In genomic region chr16:23389201-23389600, GRCh38 we compare ENCODE assay signal across 2 cellular contexts.
TF ChIP-seq lines count a peak whose summit lies in the region.

No MANE protein-coding gene starts in this region.

TF ChIP-seq in HEK293, 187 proteins besides CTCF, POLR2A, EP300 and RAD21 (continued from another document):
- TF ChIP-seq, protein P1, sequence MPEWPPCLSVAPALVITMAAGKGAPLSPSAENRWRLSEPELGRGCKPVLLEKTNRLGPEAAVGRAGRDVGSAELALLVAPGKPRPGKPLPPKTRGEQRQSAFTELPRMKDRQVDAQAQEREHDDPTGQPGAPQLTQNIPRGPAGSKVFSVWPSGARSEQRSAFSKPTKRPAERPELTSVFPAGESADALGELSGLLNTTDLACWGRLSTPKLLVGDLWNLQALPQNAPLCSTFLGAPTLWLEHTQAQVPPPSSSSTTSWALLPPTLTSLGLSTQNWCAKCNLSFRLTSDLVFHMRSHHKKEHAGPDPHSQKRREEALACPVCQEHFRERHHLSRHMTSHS (tag by site-specific recombination; IDR thresholded peaks at IDR 0.05): no peak
- TF ChIP-seq ZSCAN4 (tag by site-specific recombination; IDR thresholded peaks at IDR 0.05) (peak; percentile 96), KLF1 (tag by site-specific recombination; IDR thresholded peaks at IDR 0.05) (no peak), ZBTB20 (tag by site-specific recombination; IDR thresholded peaks at IDR 0.05) (no peak)

TF ChIP-seq in GM12878, 131 proteins besides CTCF, POLR2A, EP300 and RAD21 (continued from another document):
- TF ChIP-seq BCL3 (IDR thresholded peaks at IDR 0.05; ENCODE audit: borderline replicate concordance, insufficient read depth, low read depth, low read length, poor library complexity, severe bottlenecking) (peak; percentile 91), CBX5 (IDR thresholded peaks at IDR 0.05; ENCODE audit: low read depth) (no peak), PRDM15 (CRISPR knock-in tag; IDR thresholded peaks at IDR 0.05) (no peak), CREB1 (IDR thresholded peaks at IDR 0.05; ENCODE audit: low read depth) (no peak), POU2F2 (IDR thresholded peaks at IDR 0.05; ENCODE audit: borderline replicate concordance, low read depth, low read length) (no peak), PBX3 (IDR thresholded peaks at IDR 0.05; ENCODE audit: insufficient replicate concordance, low read depth, low read length) (peak; percentile 49)
